In the genomic region with DNA sequence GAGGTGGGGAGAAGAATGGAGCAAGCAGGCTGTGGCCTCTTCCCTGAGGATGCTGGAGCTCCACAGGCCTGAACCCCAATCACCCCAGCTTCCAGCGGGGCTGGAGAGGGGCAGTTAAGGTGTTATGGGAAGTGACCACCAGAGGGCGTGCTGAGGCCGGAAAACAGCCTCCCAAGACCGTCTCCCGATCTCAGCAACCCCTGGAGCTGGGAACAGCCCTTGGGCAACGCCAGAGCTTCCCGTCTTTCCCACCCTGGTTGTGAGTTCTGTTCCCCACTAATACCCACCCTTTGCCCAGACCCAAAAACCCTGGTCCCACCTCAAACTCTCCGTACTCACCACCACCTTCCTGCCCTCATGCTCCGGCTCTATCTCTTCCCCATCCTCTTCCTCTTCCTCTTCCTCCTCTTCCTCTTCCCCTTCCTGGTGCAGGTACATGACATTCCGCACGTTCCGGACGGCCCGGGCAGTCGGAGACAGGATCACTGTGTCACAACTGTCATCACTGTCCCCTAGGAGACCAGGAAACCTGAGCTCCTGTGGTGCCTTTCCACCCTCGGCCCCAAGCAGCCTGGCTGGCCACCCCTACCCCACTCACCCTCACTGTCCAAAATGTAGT, we compare ENCODE assay signal across 1 cellular context.
TF ChIP-seq lines count a peak whose summit lies in the region.

No MANE protein-coding gene starts in this region.

TF ChIP-seq in HepG2, 621 proteins besides CTCF, POLR2A, EP300 and RAD21 (continued from another document and continues in another):
- 0 out of 2 replicates have a peak, but pooled peaks have one; percentile 48 for TF ChIP-seq KDM2A (CRISPR knock-in tag; IDR thresholded peaks at IDR 0.05; ENCODE audit: borderline replicate concordance, low read depth)
- TF ChIP-seq RAD51 (IDR thresholded peaks at IDR 0.05; ENCODE audit: borderline replicate concordance): no peak
- TF ChIP-seq HDAC6 (IDR thresholded peaks at IDR 0.05; ENCODE audit: low read depth, low read length): no peak
- TF ChIP-seq THAP9 (CRISPR knock-in tag; IDR thresholded peaks at IDR 0.05; ENCODE audit: borderline replicate concordance): peak; percentile 52; the same call in 1 of the 2 replicates
- TF ChIP-seq ZNF672 (CRISPR knock-in tag; IDR thresholded peaks at IDR 0.05): no peak
- TF ChIP-seq, protein P1, sequence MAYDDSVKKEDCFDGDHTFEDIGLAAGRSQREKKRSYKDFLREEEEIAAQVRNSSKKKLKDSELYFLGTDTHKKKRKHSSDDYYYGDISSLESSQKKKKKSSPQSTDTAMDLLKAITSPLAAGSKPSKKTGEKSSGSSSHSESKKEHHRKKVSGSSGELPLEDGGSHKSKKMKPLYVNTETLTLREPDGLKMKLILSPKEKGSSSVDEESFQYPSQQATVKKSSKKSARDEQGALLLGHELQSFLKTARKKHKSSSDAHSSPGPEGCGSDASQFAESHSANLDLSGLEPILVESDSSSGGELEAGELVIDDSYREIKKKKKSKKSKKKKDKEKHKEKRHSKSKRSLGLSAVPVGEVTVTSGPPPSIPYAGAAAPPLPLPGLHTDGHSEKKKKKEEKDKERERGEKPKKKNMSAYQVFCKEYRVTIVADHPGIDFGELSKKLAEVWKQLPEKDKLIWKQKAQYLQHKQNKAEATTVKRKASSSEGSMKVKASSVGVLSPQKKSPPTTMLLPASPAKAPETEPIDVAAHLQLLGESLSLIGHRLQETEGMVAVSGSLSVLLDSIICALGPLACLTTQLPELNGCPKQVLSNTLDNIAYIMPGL (CRISPR knock-in tag; IDR thresholded peaks at IDR 0.05; ENCODE audit: borderline replicate concordance in 1 of 2, low read depth in 1 of 2): 0 out of 4 replicates have a peak, but pooled peaks of 1 of the 2 experiments have one; percentile 40
- TF ChIP-seq ZNF354B (CRISPR knock-in tag; IDR thresholded peaks at IDR 0.05): no peak
- TF ChIP-seq ZNF878 (CRISPR knock-in tag; IDR thresholded peaks at IDR 0.05): no peak
- TF ChIP-seq, protein P2, sequence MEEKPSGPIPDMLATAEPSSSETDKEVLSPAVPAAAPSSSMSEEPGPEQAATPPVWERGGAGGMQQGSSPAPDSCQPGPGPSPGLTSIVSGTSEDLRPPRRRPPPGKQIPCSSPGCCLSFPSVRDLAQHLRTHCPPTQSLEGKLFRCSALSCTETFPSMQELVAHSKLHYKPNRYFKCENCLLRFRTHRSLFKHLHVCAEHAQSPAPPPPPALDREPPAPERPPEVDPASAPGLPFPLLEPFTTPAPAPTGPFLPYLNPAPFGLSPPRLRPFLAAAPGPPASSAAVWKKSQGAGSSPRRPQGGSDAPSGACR (CRISPR knock-in tag; IDR thresholded peaks at IDR 0.05): 0 out of 2 replicates have a peak, but pooled peaks have one; percentile 66
- no peak for TF ChIP-seq HNRNPL (IDR thresholded peaks at IDR 0.05; ENCODE audit: low read depth, low read length)
- TF ChIP-seq ZBTB7B (CRISPR knock-in tag; IDR thresholded peaks at IDR 0.05): no peak
- TF ChIP-seq, protein P3, sequence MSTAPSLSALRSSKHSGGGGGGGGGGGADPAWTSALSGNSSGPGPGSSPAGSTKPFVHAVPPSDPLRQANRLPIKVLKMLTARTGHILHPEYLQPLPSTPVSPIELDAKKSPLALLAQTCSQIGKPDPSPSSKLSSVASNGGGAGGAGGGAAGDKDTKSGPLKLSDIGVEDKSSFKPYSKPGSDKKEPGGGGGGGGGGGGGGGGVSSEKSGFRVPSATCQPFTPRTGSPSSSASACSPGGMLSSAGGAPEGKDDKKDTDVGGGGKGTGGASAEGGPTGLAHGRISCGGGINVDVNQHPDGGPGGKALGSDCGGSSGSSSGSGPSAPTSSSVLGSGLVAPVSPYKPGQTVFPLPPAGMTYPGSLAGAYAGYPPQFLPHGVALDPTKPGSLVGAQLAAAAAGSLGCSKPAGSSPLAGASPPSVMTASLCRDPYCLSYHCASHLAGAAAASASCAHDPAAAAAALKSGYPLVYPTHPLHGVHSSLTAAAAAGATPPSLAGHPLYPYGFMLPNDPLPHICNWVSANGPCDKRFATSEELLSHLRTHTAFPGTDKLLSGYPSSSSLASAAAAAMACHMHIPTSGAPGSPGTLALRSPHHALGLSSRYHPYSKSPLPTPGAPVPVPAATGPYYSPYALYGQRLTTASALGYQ (CRISPR knock-in tag; IDR thresholded peaks at IDR 0.05): no peak
- TF ChIP-seq RORA (CRISPR knock-in tag; IDR thresholded peaks at IDR 0.05): no peak
- TF ChIP-seq E2F5 (CRISPR knock-in tag; conservative IDR thresholded peaks at IDR 0.05): no peak
- TF ChIP-seq, protein P4, sequence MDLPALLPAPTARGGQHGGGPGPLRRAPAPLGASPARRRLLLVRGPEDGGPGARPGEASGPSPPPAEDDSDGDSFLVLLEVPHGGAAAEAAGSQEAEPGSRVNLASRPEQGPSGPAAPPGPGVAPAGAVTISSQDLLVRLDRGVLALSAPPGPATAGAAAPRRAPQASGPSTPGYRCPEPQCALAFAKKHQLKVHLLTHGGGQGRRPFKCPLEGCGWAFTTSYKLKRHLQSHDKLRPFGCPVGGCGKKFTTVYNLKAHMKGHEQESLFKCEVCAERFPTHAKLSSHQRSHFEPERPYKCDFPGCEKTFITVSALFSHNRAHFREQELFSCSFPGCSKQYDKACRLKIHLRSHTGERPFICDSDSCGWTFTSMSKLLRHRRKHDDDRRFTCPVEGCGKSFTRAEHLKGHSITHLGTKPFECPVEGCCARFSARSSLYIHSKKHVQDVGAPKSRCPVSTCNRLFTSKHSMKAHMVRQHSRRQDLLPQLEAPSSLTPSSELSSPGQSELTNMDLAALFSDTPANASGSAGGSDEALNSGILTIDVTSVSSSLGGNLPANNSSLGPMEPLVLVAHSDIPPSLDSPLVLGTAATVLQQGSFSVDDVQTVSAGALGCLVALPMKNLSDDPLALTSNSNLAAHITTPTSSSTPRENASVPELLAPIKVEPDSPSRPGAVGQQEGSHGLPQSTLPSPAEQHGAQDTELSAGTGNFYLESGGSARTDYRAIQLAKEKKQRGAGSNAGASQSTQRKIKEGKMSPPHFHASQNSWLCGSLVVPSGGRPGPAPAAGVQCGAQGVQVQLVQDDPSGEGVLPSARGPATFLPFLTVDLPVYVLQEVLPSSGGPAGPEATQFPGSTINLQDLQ (CRISPR knock-in tag; IDR thresholded peaks at IDR 0.05): no peak
- peak; percentile 40; the same call in 1 of the 2 replicates for TF ChIP-seq ATF2 (CRISPR knock-in tag; IDR thresholded peaks at IDR 0.05)
- no peak for TF ChIP-seq KMT2B (CRISPR knock-in tag; IDR thresholded peaks at IDR 0.05)
- TF ChIP-seq ZNF547 (CRISPR knock-in tag; IDR thresholded peaks at IDR 0.05): 0 out of 2 replicates have a peak, but pooled peaks have one; percentile 58
- 0 out of 2 replicates have a peak, but pooled peaks have one; percentile 40 for TF ChIP-seq ZNF567 (CRISPR knock-in tag; IDR thresholded peaks at IDR 0.05; ENCODE audit: borderline replicate concordance)
- TF ChIP-seq TRIM24 (CRISPR knock-in tag; IDR thresholded peaks at IDR 0.05): no peak
- no peak for TF ChIP-seq ESRRA (CRISPR knock-in tag; IDR thresholded peaks at IDR 0.05; ENCODE audit: low read depth)
- no peak for TF ChIP-seq HINFP (CRISPR knock-in tag; IDR thresholded peaks at IDR 0.05; ENCODE audit: low read depth)
- TF ChIP-seq ZNF501 (CRISPR knock-in tag; IDR thresholded peaks at IDR 0.05): 0 out of 2 replicates have a peak, but pooled peaks have one; percentile 24
- TF ChIP-seq HDAC2 (CRISPR knock-in tag; IDR thresholded peaks at IDR 0.05): no peak
- TF ChIP-seq ZNF556 (CRISPR knock-in tag; IDR thresholded peaks at IDR 0.05; ENCODE audit: borderline replicate concordance): peak; percentile 44; the same call in 1 of the 2 replicates
- TF ChIP-seq ZNF282 (IDR thresholded peaks at IDR 0.05; ENCODE audit: partially characterized antibody): no peak
- no peak for TF ChIP-seq KIAA2018 (CRISPR knock-in tag; IDR thresholded peaks at IDR 0.05; ENCODE audit: borderline replicate concordance)
